In genomic region chrX:13377537-13377936, GRCh38 we compare ENCODE assay signal across 11 cellular contexts. TPM values are rescaled to one million over a fixed set of nuclear protein-coding genes. Genes with fewer than 3 reads are reported as not detected.
DNase-seq lines count a peak whose midpoint lies in the region; ATAC-seq and TF ChIP-seq lines count a peak whose summit lies in the region.
"Had no signal": no experiment of that assay in that cellular context is flagged by ENCODE, and none has a peak within 500 bp of the region (broad histone marks: within the 10 kb centered on the region; RNA-seq: fewer than 3 reads in every experiment).

No MANE protein-coding gene starts in this region.

- CTCF ChIA-PET in PC-3 (lab: Charles Lee): no interaction called here

- no peaks in the 10 kb centered on the region for H3K9me3 ChIP-seq in PC-3 (ENCODE audit: low read length)

- H3K4me2 ChIP-seq in PC-3 (ENCODE audit: low read length): no peak overlapping the region

- H3K9me2 ChIP-seq in PC-3 (replicated peaks; ENCODE audit: low read length): no peaks in the 10 kb centered on the region

- no peak overlapping the region for H2AFZ ChIP-seq in PC-3 (ENCODE audit: low read length)

- H3K9ac ChIP-seq in PC-3 (ENCODE audit: low read length): no peak overlapping the region

- no peaks in the 10 kb centered on the region for H3K79me2 ChIP-seq in PC-3 (ENCODE audit: low read length)

- no TSS peak for BruUV-seq in PC-3 (replicated peaks; lab: Mats Ljungman, UMichigan)

- no peaks in the 10 kb centered on the region for H3F3A ChIP-seq in PC-3 (ENCODE audit: low read length, unreplicated experiment)

- ATAC-seq in PC-3 (no peak), esophagus mucosa (peak; percentile 31), sciatic nerve (peak; percentile 44), GM21825 (IDR thresholded peaks at IDR 0.05; ENCODE audit: unreplicated experiment) (no peak), left colon (no peak)

- intact Hi-C loops in PC-3 (cut with micrococcal nuclease) (no loop called here), sciatic nerve (cut with DNase I) (no loop called here), left colon (cut with DNase I, micrococcal nuclease) (no loop called here)

- no peak for TF ChIP-seq CTCF in PC-3 (conservative IDR thresholded peaks at IDR 0.05; ENCODE audit: low read depth, low read length)

- no peak overlapping the region for H3K4me3 ChIP-seq in PC-3 (ENCODE audit: low read length)
- H3K4me3 ChIP-seq: GM12878 had no signal

- POLR2A ChIA-PET in PC-3 (lab: Charles Lee; ENCODE audit: unreplicated experiment): no interaction called here

- no peaks in the 10 kb centered on the region for H3K36me3 ChIP-seq in PC-3 (ENCODE audit: low read depth, low read length)

- DNase-seq in GM04503 (ENCODE audit: low read depth) (peak; percentile 85), PC-3 (no peak), sciatic nerve (ENCODE audit: low spot score) (no peak), left colon (no peak), KG1 (lab: John Stamatoyannopoulos, UW) (no peak)
- DNase-seq: activated naive CD4-positive, alpha-beta T cell treated with Interleukin-2 at 50 U/mL for 16 hours; naive B cell had no signal

- no peaks in the 10 kb centered on the region for H3K27me3 ChIP-seq in PC-3 (ENCODE audit: low read length)

- H4K20me1 ChIP-seq in PC-3 (ENCODE audit: low read length): no peaks in the 10 kb centered on the region

- peaks cover 18% of the 10 kb centered on the region for H3K4me1 ChIP-seq in PC-3 (ENCODE audit: insufficient read depth, low read length)

- H3K27ac ChIP-seq in PC-3 (ENCODE audit: low read length): peak overlapping the region; percentile 74

RNA-seq across cellular contexts. Expression of gene ATXN3L, which starts 57.7 kb away (rescaled TPM):
- total RNA-seq in PC-3 (2014; rRNA removed): not detected in 2 replicates
- total RNA-seq in esophagus mucosa: not detected
- not detected for total RNA-seq in sciatic nerve
- total RNA-seq in left colon: not detected
- total RNA-seq: GM12878, NCI-H460 had no signal

Comparison
In these comparisons a context has a peak if more than half of its experiments do, and no peak if none do; other contexts are left out.
1. ATAC-seq: peak in esophagus mucosa (single experiment) and sciatic nerve (single experiment); none in PC-3 (single experiment), GM21825 (single experiment) and left colon (single experiment).